20 cellular contexts compared by ENCODE assay signal in genomic region chr17:21352221-21352980, GRCh38. TPM values are rescaled to one million over a fixed set of nuclear protein-coding genes. Genes with fewer than 3 reads are reported as not detected.
"Had no signal": no experiment of that assay in that cellular context is flagged by ENCODE, and none has a peak within 500 bp of the region (broad histone marks: within the 10 kb centered on the region; RNA-seq: fewer than 3 reads in every experiment).

No MANE protein-coding gene starts in this region.

- FAIRE-seq: pancreas had no signal

- H3K27ac ChIP-seq: brain microvascular endothelial cell, heart right ventricle, pancreas, thyroid gland, uterus had no signal

- H3K27ac Mint-ChIP-seq: activated B cell treated with CpG ODN at 0.5 μM for 24 hours; activated CD4-positive, alpha-beta memory T cell treated with anti-CD3 and anti-CD28 coated beads, Interleukin-2, amount 10 ng/mL, durations not matched to agents 7 days and 5 days; activated T-helper 17 cell treated with anti-CD3 and anti-CD28 coated beads, Interleukin-2, amount 50 U/mL, for 72 hours; T-cell had no signal

- ATAC-seq: activated T-helper 17 cell treated with anti-CD3 and anti-CD28 coated beads, Interleukin-2, amount 50 U/mL, for 72 hours; naive thymus-derived CD8-positive, alpha-beta T cell; stimulated activated naive B cell treated with anti-CD40 and anti-IgM and Interleukin-4, amounts not matched to agents 10 μg/mL and 1 μg/mL and 100 μg/mL, for 72 hours; T-cell had no signal

- H3K4me1 ChIP-seq: esophagus squamous epithelium, pancreas, uterus had no signal

- H3K9me3 ChIP-seq: esophagus squamous epithelium, heart right ventricle, pancreas, thyroid gland, uterus had no signal

- H3K4me3 Mint-ChIP-seq: activated B cell treated with CpG ODN at 0.5 μM for 24 hours; activated CD4-positive, alpha-beta memory T cell treated with anti-CD3 and anti-CD28 coated beads, Interleukin-2, amount 10 ng/mL, durations not matched to agents 7 days and 5 days; activated T-helper 17 cell treated with anti-CD3 and anti-CD28 coated beads, Interleukin-2, amount 50 U/mL, for 72 hours; naive thymus-derived CD8-positive, alpha-beta T cell; stimulated activated naive B cell treated with anti-CD40 and anti-IgM and Interleukin-4, amounts not matched to agents 10 μg/mL and 1 μg/mL and 100 μg/mL, for 72 hours; T-cell had no signal

- H3K27me3 ChIP-seq: brain microvascular endothelial cell, esophagus squamous epithelium, heart right ventricle, pancreas, thyroid gland, uterus had no signal

- H3K9me3 Mint-ChIP-seq: activated B cell treated with CpG ODN at 0.5 μM for 24 hours; activated T-helper 17 cell treated with anti-CD3 and anti-CD28 coated beads, Interleukin-2, amount 50 U/mL, for 72 hours; naive thymus-derived CD8-positive, alpha-beta T cell; T-cell had no signal

- H3K27me3 Mint-ChIP-seq: activated T-helper 17 cell treated with anti-CD3 and anti-CD28 coated beads, Interleukin-2, amount 50 U/mL, for 72 hours; T-cell had no signal

- H3K4me1 Mint-ChIP-seq: activated T-helper 17 cell treated with anti-CD3 and anti-CD28 coated beads, Interleukin-2, amount 50 U/mL, for 72 hours had no signal

- DNase-seq: activated B cell treated with CpG ODN at 0.5 μM for 24 hours; activated CD4-positive, alpha-beta memory T cell treated with anti-CD3 and anti-CD28 coated beads, Interleukin-2, amount 10 ng/mL, durations not matched to agents 7 days and 5 days; activated CD4-positive, alpha-beta T cell treated with anti-CD3 and anti-CD28 coated beads for 48 hours; activated naive CD4-positive, alpha-beta T cell; activated T-cell treated with anti-CD3 and anti-CD28 coated beads, Interleukin-2, amount 50 U/mL, for 1 hour; anterior cingulate cortex; brain microvascular endothelial cell; effector memory CD4-positive, alpha-beta T cell; esophagus squamous epithelium; heart right ventricle; kidney glomerular epithelial cell; mesendoderm; naive thymus-derived CD8-positive, alpha-beta T cell; stimulated activated naive B cell treated with anti-CD40 and anti-IgM and Interleukin-4, amounts not matched to agents 10 μg/mL and 1 μg/mL and 100 μg/mL, for 72 hours; T-cell; T-helper 9 cell; thyroid gland; uterus had no signal

- H3K4me3 ChIP-seq: esophagus squamous epithelium, heart right ventricle, pancreas, thyroid gland, uterus had no signal

- H3K36me3 Mint-ChIP-seq: naive thymus-derived CD8-positive, alpha-beta T cell; stimulated activated naive B cell treated with anti-CD40 and anti-IgM and Interleukin-4, amounts not matched to agents 10 μg/mL and 1 μg/mL and 100 μg/mL, for 72 hours; T-cell had no signal

- H3K36me3 ChIP-seq: brain microvascular endothelial cell, esophagus squamous epithelium, heart right ventricle, pancreas, thyroid gland, uterus had no signal

RNA-seq across cellular contexts. Expression of gene KCNJ12, which starts 23.8 kb away (rescaled TPM):
- total RNA-seq: activated B cell treated with CpG ODN at 0.5 μM for 24 hours; activated CD4-positive, alpha-beta memory T cell treated with anti-CD3 and anti-CD28 coated beads, Interleukin-2, amount 10 ng/mL, durations not matched to agents 7 days and 5 days; naive thymus-derived CD8-positive, alpha-beta T cell had no signal
